Comparison of ENCODE assay signal across 21 cellular contexts in the genomic region with DNA sequence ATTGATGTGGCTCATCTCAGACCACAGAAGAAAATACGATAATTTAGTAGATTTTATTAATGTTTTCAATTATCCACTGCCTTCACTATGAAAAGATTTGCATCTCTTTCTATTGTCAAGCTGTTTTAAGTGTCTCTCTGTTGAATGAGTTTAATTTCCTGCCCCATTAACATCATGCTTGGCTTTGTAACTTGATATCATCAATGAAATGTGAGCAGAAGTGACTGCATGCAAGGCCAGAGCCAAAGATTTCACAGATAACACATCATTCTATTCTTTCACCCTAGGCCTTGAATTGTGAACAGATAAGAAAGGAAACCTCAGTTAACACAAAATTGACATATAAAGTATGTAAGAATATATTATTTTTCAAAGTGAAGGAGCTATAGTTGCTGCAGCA.
DNase-seq lines count a peak whose midpoint lies in the region; ATAC-seq, FAIRE-seq and TF ChIP-seq lines count a peak whose summit lies in the region.
"Had no signal": no experiment of that assay in that cellular context is flagged by ENCODE, and none has a peak within 500 bp of the region (broad histone marks: within the 10 kb centered on the region; RNA-seq: fewer than 3 reads in every experiment).

No MANE protein-coding gene starts in this region.

- H3K27me3 ChIP-seq in H7 (ENCODE audit: control insufficient read depth, insufficient read depth, low read length): no peaks in the 10 kb centered on the region
- H3K27me3 ChIP-seq: BLaER1, brain microvascular endothelial cell, right lobe of liver, tibial nerve had no signal

- no peak for TF ChIP-seq POLR2A in H54 (IDR thresholded peaks at IDR 0.05; ENCODE audit: low read depth, low read length)

- FAIRE-seq in H54 (lab: Jason Lieb, UNC): peak; percentile 70

- H3K36me3 ChIP-seq in H7 (replicated peaks; ENCODE audit: control insufficient read depth, insufficient read depth, low read length): no peaks in the 10 kb centered on the region
- H3K36me3 ChIP-seq: BLaER1, brain microvascular endothelial cell, right lobe of liver, tibial nerve had no signal

- no peak overlapping the region for H3K4me3 ChIP-seq in H7 (ENCODE audit: insufficient read depth, low read depth, low read length)
- H3K4me3 ChIP-seq: BLaER1, right lobe of liver, tibial nerve had no signal

- no peak for ATAC-seq in HG03342 (IDR thresholded peaks at IDR 0.05; ENCODE audit: unreplicated experiment)
- ATAC-seq: activated CD4-positive, CD25-positive, alpha-beta regulatory T cell treated with anti-CD3 and anti-CD28 coated beads, Interleukin-2, amount 50 U/mL, for 24 hours; right lobe of liver had no signal

- DNase-seq in H54 (ENCODE audit: insufficient read length, low spot score) (no peak), NCI-H1417 (lab: John Stamatoyannopoulos, UW) (peak in 2 of 3 experiments; percentile 37 to 88), NCI-H748 (lab: John Stamatoyannopoulos, UW; ENCODE audit: unreplicated experiment) (peak; percentile 92), dermis blood vessel endothelial cell (peak; percentile 4), NCI-H2196 (lab: John Stamatoyannopoulos, UW; ENCODE audit: unreplicated experiment) (no peak), H7 (no peak)
- DNase-seq in stimulated activated CD4-positive, alpha-beta T cell treated with anti-CD3 and anti-CD28 coated beads, Interleukin-15, amount 100 ng/mL, for 24 hours: no peak
- DNase-seq: activated CD8-positive, alpha-beta memory T cell treated with anti-CD3 and anti-CD28 coated beads, Interleukin-2, amount 50 U/mL, for 4 hours; activated naive CD4-positive, alpha-beta T cell treated with anti-CD3 and anti-CD28 coated beads, Interleukin-2, amount 10 ng/mL, durations not matched to agents 7 days and 5 days; brain microvascular endothelial cell; effector CD8-positive, alpha-beta T cell; EL; foreskin fibroblast; MV-4-11; right lobe of liver; stimulated activated CD4-positive, alpha-beta T cell treated with anti-CD3 and anti-CD28 coated beads, Interleukin-4, amount 100 ng/mL, for 4 hours; T-helper 2 cell had no signal

Comparison
In these comparisons a context has a peak if more than half of its experiments do, and no peak if none do; other contexts are left out.
1. DNase-seq: peak in NCI-H1417 (2 of 3), NCI-H748 (single experiment) and dermis blood vessel endothelial cell (single experiment); none in H54 (single experiment), NCI-H2196 (single experiment), stimulated activated CD4-positive, alpha-beta T cell treated with anti-CD3 and anti-CD28 coated beads, Interleukin-15, amount 100 ng/mL, for 24 hours (single experiment) and H7 (single experiment).